ENCODE assay signal across 10 cellular contexts in genomic region chr17:59333845-59334244, GRCh38. TPM values are rescaled to one million over a fixed set of nuclear protein-coding genes. Genes with fewer than 3 reads are reported as not detected.
DNase-seq lines count a peak whose midpoint lies in the region; ATAC-seq and TF ChIP-seq lines count a peak whose summit lies in the region.
"Had no signal": no experiment of that assay in that cellular context is flagged by ENCODE, and none has a peak within 500 bp of the region (broad histone marks: within the 10 kb centered on the region; RNA-seq: fewer than 3 reads in every experiment).

No MANE protein-coding gene starts in this region.

- CTCF ChIA-PET in activated naive CD4-positive, alpha-beta T cell treated with anti-CD3 and anti-CD28 coated beads, Interleukin-2, amount 10 ng/mL, durations not matched to agents 7 days and 5 days (lab: Charles Lee): interaction anchor here (0.7 to 10.5 kb wide), 4 partner anchors 46 to 865 kb away, joined by 3 to 131 read pairs (median 4); no protein-coding TSS in a partner anchor

- H3K27ac ChIP-seq in mesendoderm (ENCODE audit: low read depth, low read length) (no peak overlapping the region), thymus (ENCODE audit: low read depth) (peak overlapping the region; percentile 9), left lung (no peak overlapping the region)

- H2BK15ac ChIP-seq in mesendoderm (replicated peaks; ENCODE audit: low read depth): no peak overlapping the region

- TF ChIP-seq CTCF in left lung (IDR thresholded peaks at IDR 0.05): no peak

- H3K9ac ChIP-seq in adipocyte (ENCODE audit: low read length) (peak overlapping the region; percentile 98), mesendoderm (ENCODE audit: low read length) (no peak overlapping the region)

- peaks cover 12% of the 10 kb centered on the region for H3K27me3 Mint-ChIP-seq in activated naive CD4-positive, alpha-beta T cell treated with anti-CD3 and anti-CD28 coated beads, Interleukin-2, amount 10 ng/mL, durations not matched to agents 7 days and 5 days

- no peak overlapping the region for H2BK120ac ChIP-seq in mesendoderm (ENCODE audit: low read depth, low read length)

- no peak overlapping the region for H3K18ac ChIP-seq in mesendoderm (ENCODE audit: low read length)

- peaks cover 54% of the 10 kb centered on the region for H3K4me1 Mint-ChIP-seq in activated naive CD4-positive, alpha-beta T cell treated with anti-CD3 and anti-CD28 coated beads, Interleukin-2, amount 10 ng/mL, durations not matched to agents 7 days and 5 days

- no peak for ATAC-seq in GM21390 (IDR thresholded peaks at IDR 0.05; ENCODE audit: unreplicated experiment)
- ATAC-seq in left lung: no peak
- ATAC-seq: activated naive CD4-positive, alpha-beta T cell treated with anti-CD3 and anti-CD28 coated beads, Interleukin-2, amount 50 U/mL, for 72 hours; PC-3 had no signal

- no peak for DNase-seq in activated naive CD4-positive, alpha-beta T cell treated with anti-CD3 and anti-CD28 coated beads, Interleukin-2, amount 10 ng/mL, durations not matched to agents 7 days and 5 days
- no peak for DNase-seq in activated naive CD4-positive, alpha-beta T cell (lab: John Stamatoyannopoulos, UW)
- no peak for DNase-seq in adipocyte (ENCODE audit: low read depth)
- DNase-seq in mesendoderm: no peak
- DNase-seq in left lung: no peak
- DNase-seq in DMS53 (lab: John Stamatoyannopoulos, UW): no peak
- DNase-seq: PC-3 had no signal

- H3K27me3 ChIP-seq in adipocyte (replicated peaks; ENCODE audit: control insufficient read depth, insufficient read depth, low read length) (no peaks in the 10 kb centered on the region), mesendoderm (ENCODE audit: insufficient read depth, low read length, poor library complexity) (no peaks in the 10 kb centered on the region), thymus (ENCODE audit: control insufficient read depth, insufficient read depth) (no peaks in the 10 kb centered on the region), left lung (no peaks in the 10 kb centered on the region)

- intact Hi-C loops in left lung (cut with DNase I): no loop called here

- H3K23ac ChIP-seq in mesendoderm (ENCODE audit: low read length): no peak overlapping the region

- no peak overlapping the region for H4K8ac ChIP-seq in mesendoderm (ENCODE audit: low read depth, low read length)

- H2BK5ac ChIP-seq in mesendoderm (ENCODE audit: low read length): no peak overlapping the region

- H3K9me3 ChIP-seq in adipocyte (ENCODE audit: control insufficient read depth, low read length) (no peaks in the 10 kb centered on the region), thymus (ENCODE audit: control insufficient read depth) (no peaks in the 10 kb centered on the region), left lung (no peaks in the 10 kb centered on the region)

- H3K79me1 ChIP-seq in mesendoderm (ENCODE audit: low read length): peaks cover 2% of the 10 kb centered on the region

- H3K4me3 Mint-ChIP-seq in activated naive CD4-positive, alpha-beta T cell treated with anti-CD3 and anti-CD28 coated beads, Interleukin-2, amount 10 ng/mL, durations not matched to agents 7 days and 5 days: peak overlapping the region; percentile 90

- peaks cover 6% of the 10 kb centered on the region for H3K36me3 ChIP-seq in adipocyte (ENCODE audit: control insufficient read depth, insufficient read depth, low read length, severe bottlenecking)
- H3K36me3 ChIP-seq in mesendoderm (ENCODE audit: control insufficient read depth, insufficient read depth, low read length): no peaks in the 10 kb centered on the region
- no peaks in the 10 kb centered on the region for H3K36me3 ChIP-seq in thymus (ENCODE audit: control insufficient read depth, insufficient read depth)
- no peaks in the 10 kb centered on the region for H3K36me3 ChIP-seq in left lung

- no peak overlapping the region for H2AK5ac ChIP-seq in mesendoderm (ENCODE audit: low read length)

- WGBS in mesendoderm (ENCODE audit: extremely low coverage, insufficient coverage, low lambda C conversion rate): no CpG with 5 or more reads among the region's 3 CpGs
- WGBS in thymus: 97% methylated on average over 3 of the region's 3 CpGs

- no peak overlapping the region for H3K27ac Mint-ChIP-seq in activated naive CD4-positive, alpha-beta T cell treated with anti-CD3 and anti-CD28 coated beads, Interleukin-2, amount 10 ng/mL, durations not matched to agents 7 days and 5 days

- no peaks in the 10 kb centered on the region for H3K79me2 ChIP-seq in mesendoderm (ENCODE audit: control insufficient read depth, insufficient read depth, low read length)

- H3K4me2 ChIP-seq in mesendoderm (ENCODE audit: low read length): no peak overlapping the region

- H3K4me1 ChIP-seq in adipocyte (ENCODE audit: control insufficient read depth, insufficient read depth, low read length) (peaks cover 51% of the 10 kb centered on the region), mesendoderm (ENCODE audit: control insufficient read depth, low read depth, low read length) (peaks cover 15% of the 10 kb centered on the region), thymus (ENCODE audit: control insufficient read depth, insufficient read depth, low read length) (peaks cover 10% of the 10 kb centered on the region), left lung (peaks cover 21 to 68% of the 10 kb centered on the region in 2 donors)

- no peak overlapping the region for H4K5ac ChIP-seq in mesendoderm (ENCODE audit: low read length)

- peaks cover 4% of the 10 kb centered on the region for H3K36me3 Mint-ChIP-seq in activated naive CD4-positive, alpha-beta T cell treated with anti-CD3 and anti-CD28 coated beads, Interleukin-2, amount 10 ng/mL, durations not matched to agents 7 days and 5 days
- H3K36me3 Mint-ChIP-seq: activated naive CD4-positive, alpha-beta T cell treated with anti-CD3 and anti-CD28 coated beads, Interleukin-2, amount 50 U/mL, for 72 hours had no signal

- H3K4me3 ChIP-seq in adipocyte (ENCODE audit: low read length) (peak overlapping the region; percentile 96), mesendoderm (ENCODE audit: low read length) (no peak overlapping the region), thymus (ENCODE audit: low read length) (no peak overlapping the region), left lung (no peak overlapping the region)

- H3K4ac ChIP-seq in mesendoderm (ENCODE audit: low read depth, low read length): no peak overlapping the region

- peak overlapping the region; percentile 6 for H3K56ac ChIP-seq in mesendoderm (ENCODE audit: low read length)

- no peaks in the 10 kb centered on the region for H3K9me3 Mint-ChIP-seq in activated naive CD4-positive, alpha-beta T cell treated with anti-CD3 and anti-CD28 coated beads, Interleukin-2, amount 10 ng/mL, durations not matched to agents 7 days and 5 days
- H3K9me3 Mint-ChIP-seq: activated naive CD4-positive, alpha-beta T cell treated with anti-CD3 and anti-CD28 coated beads, Interleukin-2, amount 50 U/mL, for 72 hours had no signal

RNA-seq across cellular contexts. Expression of gene YPEL2, which starts 2.4 kb away (rescaled TPM):
- 3.5 TPM for polyA plus RNA-seq in mesendoderm (2013, experiment 1 of 2)
- 2.9 TPM for polyA plus RNA-seq in mesendoderm (2013, experiment 2 of 2)
- polyA plus RNA-seq in thymus: 10.6 TPM
- 10 to 100 TPM; 13.8 to 23.6 TPM for total RNA-seq in left lung
